17 cellular contexts compared by ENCODE assay signal in genomic region chr9:120839146-120839545, GRCh38. TPM values are rescaled to one million over a fixed set of nuclear protein-coding genes. Genes with fewer than 3 reads are reported as not detected.
DNase-seq lines count a peak whose midpoint lies in the region; ATAC-seq, FAIRE-seq and TF ChIP-seq lines count a peak whose summit lies in the region.
"Had no signal": no experiment of that assay in that cellular context is flagged by ENCODE, and none has a peak within 500 bp of the region (broad histone marks: within the 10 kb centered on the region; RNA-seq: fewer than 3 reads in every experiment).

No MANE protein-coding gene starts in this region.

- H4K20me1 ChIP-seq in astrocyte (ENCODE audit: insufficient read depth, low read length), result peaks cover 31% of the 10 kb centered on the region

- intact Hi-C loops in CD4-positive, alpha-beta T cell (cut with DNase I, micrococcal nuclease), result no loop called here

- peak overlapping the region; percentile 47 for H3K4me2 ChIP-seq in astrocyte (ENCODE audit: low read length)

- no peak for ATAC-seq in CD4-positive, alpha-beta T cell (ENCODE audit: poor library complexity)

- peaks cover 68% of the 10 kb centered on the region for H3K36me3 Mint-ChIP-seq in CD4-positive, alpha-beta T cell (ENCODE audit: low read depth)
- peaks cover 3% of the 10 kb centered on the region for H3K36me3 Mint-ChIP-seq in astrocyte (ENCODE audit: low read depth, unreplicated experiment)
- H3K36me3 Mint-ChIP-seq in mesothelial cell of epicardium, result peaks cover 25% of the 10 kb centered on the region

- peak overlapping the region; percentile 21 for H3K9ac ChIP-seq in astrocyte (ENCODE audit: low read length)

- H3K27me3 ChIP-seq in CD4-positive, alpha-beta T cell (ENCODE audit: control insufficient read depth, insufficient read depth, low read length), result no peaks in the 10 kb centered on the region
- no peaks in the 10 kb centered on the region for H3K27me3 ChIP-seq in astrocyte (ENCODE audit: insufficient read depth, low read length)
- H3K27me3 ChIP-seq: right atrium auricular region had no signal

- H3K4me3 ChIP-seq in astrocyte (ENCODE audit: insufficient read depth, low read depth, low read length) (no peak overlapping the region), coronary artery (no peak overlapping the region)
- H3K4me3 ChIP-seq: HAP-1, right atrium auricular region, SK-N-MC had no signal

- H3K27ac Mint-ChIP-seq in CD4-positive, alpha-beta T cell, result peak overlapping the region; percentile 2
- H3K27ac Mint-ChIP-seq in astrocyte (ENCODE audit: unreplicated experiment), result peak overlapping the region; percentile 84
- H3K27ac Mint-ChIP-seq in mesothelial cell of epicardium, result peak overlapping the region; percentile 35

- H3K27ac ChIP-seq in CD4-positive, alpha-beta T cell (ENCODE audit: low read depth, low read length), result no peak overlapping the region
- H3K27ac ChIP-seq in astrocyte (ENCODE audit: low read depth, low read length) (peak overlapping the region; percentile 6), coronary artery (no peak overlapping the region)
- H3K27ac ChIP-seq: right atrium auricular region, SK-N-MC had no signal

- POLR2A ChIA-PET in CD4-positive, alpha-beta T cell (lab: Charles Lee), result no interaction called here

- DNase-seq in CD4-positive, alpha-beta T cell, result no peak
- DNase-seq in HS-5 (ENCODE audit: low read depth) (peak; percentile 22), astrocyte (ENCODE audit: low read depth) (peak; percentile 67), mesothelial cell of epicardium (ENCODE audit: low spot score in 2 of 2, unreplicated experiment in 2 of 2) (no peak), urothelium cell line (ENCODE audit: low spot score) (no peak), iPS-NIHi7 (ENCODE audit: extremely low spot score) (no peak), KBM-7 (no peak), coronary artery (ENCODE audit: low spot score) (no peak)
- DNase-seq: C1 segment of cervical spinal cord, GF-D8, NCI-H1092 treated with DMSO at 0.1 percent for 48 hours, NCI-H2227 treated with DMSO at 0.1 percent for 48 hours had no signal

- no peak for FAIRE-seq in astrocyte (lab: Jason Lieb, UNC)
- no peak for FAIRE-seq in urothelium cell line (lab: Jason Lieb, UNC)
- FAIRE-seq: colon, GM18507 had no signal

- no peaks in the 10 kb centered on the region for H3K27me3 Mint-ChIP-seq in CD4-positive, alpha-beta T cell
- H3K27me3 Mint-ChIP-seq in astrocyte (ENCODE audit: low read depth, unreplicated experiment), result no peaks in the 10 kb centered on the region
- H3K27me3 Mint-ChIP-seq in mesothelial cell of epicardium (ENCODE audit: low read depth), result no peaks in the 10 kb centered on the region

- H3K9me3 Mint-ChIP-seq in CD4-positive, alpha-beta T cell, result no peaks in the 10 kb centered on the region
- no peaks in the 10 kb centered on the region for H3K9me3 Mint-ChIP-seq in astrocyte (ENCODE audit: unreplicated experiment)
- H3K9me3 Mint-ChIP-seq in mesothelial cell of epicardium, result peaks cover 5% of the 10 kb centered on the region

- no peak for TF ChIP-seq CTCF in CD4-positive, alpha-beta T cell (IDR thresholded peaks at IDR 0.05)
- TF ChIP-seq CTCF in astrocyte (IDR thresholded peaks at IDR 0.05; ENCODE audit: insufficient read depth, low read depth, low read length) (no peak), mesothelial cell of epicardium (IDR thresholded peaks at IDR 0.05; ENCODE audit: unreplicated experiment) (no peak), coronary artery (IDR thresholded peaks at IDR 0.05) (no peak)

- H3K4me1 Mint-ChIP-seq in CD4-positive, alpha-beta T cell (ENCODE audit: low read depth), result peaks cover 53% of the 10 kb centered on the region
- peaks cover 30% of the 10 kb centered on the region for H3K4me1 Mint-ChIP-seq in astrocyte (ENCODE audit: low read depth, unreplicated experiment)
- H3K4me1 Mint-ChIP-seq in mesothelial cell of epicardium, result peaks cover 24% of the 10 kb centered on the region

- no peaks in the 10 kb centered on the region for H3K9me3 ChIP-seq in CD4-positive, alpha-beta T cell (ENCODE audit: control insufficient read depth, low read length)
- no peaks in the 10 kb centered on the region for H3K9me3 ChIP-seq in astrocyte (ENCODE audit: insufficient read depth, low read depth, low read length)
- H3K9me3 ChIP-seq: HAP-1, right atrium auricular region had no signal

- in situ Hi-C loops in KBM-7 (cut with MboI; ENCODE audit: low pct_unique_long_range_greater_than_20kb, low sequenced_read_pairs), result no loop called here

- no peaks in the 10 kb centered on the region for H3K36me3 ChIP-seq in astrocyte (ENCODE audit: insufficient read depth, low read length)
- H3K36me3 ChIP-seq: HAP-1, right atrium auricular region had no signal

- H3K4me3 Mint-ChIP-seq in CD4-positive, alpha-beta T cell, result peak overlapping the region; percentile 59
- H3K4me3 Mint-ChIP-seq in astrocyte (ENCODE audit: unreplicated experiment) (peak overlapping the region; percentile 68), mesothelial cell of epicardium (peak overlapping the region; percentile 15)

- H3K4me1 ChIP-seq in astrocyte (ENCODE audit: insufficient read depth, low read length), result peaks cover 10% of the 10 kb centered on the region

- no peak overlapping the region for H2AFZ ChIP-seq in astrocyte (ENCODE audit: low read depth, low read length)

- CTCF ChIA-PET in CD4-positive, alpha-beta T cell (lab: Charles Lee), result no interaction called here

- peaks cover 84% of the 10 kb centered on the region for H3K79me2 ChIP-seq in astrocyte (ENCODE audit: insufficient read depth, low read length)

RNA-seq across cellular contexts. Expression of gene PSMD5, which starts 3.6 kb away (rescaled TPM):
- total RNA-seq in CD4-positive, alpha-beta T cell, result 10 to 100 TPM; 35.4 to 44.3 TPM
- total RNA-seq in astrocyte (66.2 and 78.1 TPM in 2 replicates), mesothelial cell of epicardium (46.9 to 57.3 TPM (median 56.1 TPM) in 3 replicates)

RNA-seq across cellular contexts. Expression of gene PHF19, which starts 37.8 kb away (rescaled TPM):
- total RNA-seq in CD4-positive, alpha-beta T cell, result 10 to 100 TPM; 60.3 to 63.0 TPM
- total RNA-seq in astrocyte (18.0 and 19.5 TPM in 2 replicates), mesothelial cell of epicardium (36.0 to 44.5 TPM (median 41.6 TPM) in 3 replicates)

RNA-seq across cellular contexts. Expression of gene FBXW2, which starts 45.9 kb away (rescaled TPM):
- total RNA-seq in CD4-positive, alpha-beta T cell, result 10 to 100 TPM; 58.7 to 64.7 TPM
- total RNA-seq in astrocyte (65.0 and 65.7 TPM in 2 replicates), mesothelial cell of epicardium (67.5 to 69.5 TPM (median 68.6 TPM) in 3 replicates)

Comparison
In these comparisons a context has a peak if more than half of its experiments do, and no peak if none do; other contexts are left out.
1. DNase-seq: peak in HS-5 (single experiment) and astrocyte (single experiment); none in CD4-positive, alpha-beta T cell (0 of 10), mesothelial cell of epicardium (0 of 2), urothelium cell line (single experiment), iPS-NIHi7 (single experiment), KBM-7 (single experiment) and coronary artery (single experiment).
2. H3K27ac Mint-ChIP-seq: peak in every context shown above with its lines; median percentile 84 in astrocyte; 35 in mesothelial cell of epicardium; 2 in CD4-positive, alpha-beta T cell.
3. H3K4me3 Mint-ChIP-seq: peak in every context shown above with its lines; median percentile 68 in astrocyte; 59 in CD4-positive, alpha-beta T cell; 15 in mesothelial cell of epicardium.